22 cellular contexts compared by ENCODE assay signal in the genomic region with DNA sequence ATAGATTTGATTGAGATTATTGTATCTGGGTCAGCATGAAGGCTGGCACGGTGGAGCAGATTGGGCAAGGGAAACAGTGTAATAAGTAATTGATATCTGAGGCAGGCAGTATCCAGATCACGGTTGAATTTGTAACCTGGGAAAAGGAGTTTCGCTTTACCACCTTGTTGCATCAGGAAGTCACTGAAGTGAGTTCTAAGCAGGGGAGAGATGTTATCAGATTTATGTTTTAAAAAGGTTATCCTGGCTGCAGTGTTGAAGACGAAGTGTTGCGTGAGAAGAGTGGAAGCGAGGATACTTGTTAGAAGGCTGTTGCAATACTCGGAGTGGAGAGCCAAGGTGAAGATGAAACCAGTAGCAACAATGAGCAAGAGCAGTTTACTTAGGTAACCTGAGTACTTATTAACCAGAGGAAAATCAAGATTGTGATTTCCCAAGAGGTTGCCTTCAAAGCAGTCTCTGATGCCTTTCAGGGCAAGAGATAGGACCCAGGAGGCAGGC.
DNase-seq lines count a peak whose midpoint lies in the region; ATAC-seq, FAIRE-seq and TF ChIP-seq lines count a peak whose summit lies in the region.
"Had no signal": no experiment of that assay in that cellular context is flagged by ENCODE, and none has a peak within 500 bp of the region (broad histone marks: within the 10 kb centered on the region; RNA-seq: fewer than 3 reads in every experiment).

No MANE protein-coding gene starts in this region.

- H3K4me1 Mint-ChIP-seq in nephron progenitor cell (no peaks in the 10 kb centered on the region), natural killer cell (no peaks in the 10 kb centered on the region)
- H3K4me1 Mint-ChIP-seq: CD4-positive, CD25-positive, alpha-beta regulatory T cell; immature natural killer cell had no signal

- no peak for TF ChIP-seq CTCF in nephron progenitor cell (IDR thresholded peaks at IDR 0.05)
- TF ChIP-seq CTCF in natural killer cell (IDR thresholded peaks at IDR 0.05) = no peak
- no peak for TF ChIP-seq CTCF in GM20000 (IDR thresholded peaks at IDR 0.05; ENCODE audit: extremely low read depth, missing control alignments)

- H3K27ac Mint-ChIP-seq in nephron progenitor cell (peak overlapping the region; percentile 3), natural killer cell (no peak overlapping the region)
- H3K27ac Mint-ChIP-seq: CD4-positive, CD25-positive, alpha-beta regulatory T cell; HFFc6; immature natural killer cell; T-cell had no signal

- H3K4me3 Mint-ChIP-seq in nephron progenitor cell = no peak overlapping the region
- no peak overlapping the region for H3K4me3 Mint-ChIP-seq in natural killer cell
- H3K4me3 Mint-ChIP-seq: CD4-positive, CD25-positive, alpha-beta regulatory T cell; HFFc6; immature natural killer cell; T-cell had no signal

- DNase-seq in DMS53 treated with DMSO at 0.1 percent for 48 hours (lab: John Stamatoyannopoulos, UW; ENCODE audit: unreplicated experiment) = peak; percentile 84
- DNase-seq in OCI-M1 (lab: John Stamatoyannopoulos, UW) = peak; percentile 78
- no peak for DNase-seq in nephron progenitor cell
- no peak for DNase-seq in dermis blood vessel endothelial cell
- no peak for DNase-seq in natural killer cell
- DNase-seq in GM20000 (ENCODE audit: low spot score) = no peak
- DNase-seq: activated CD4-positive, alpha-beta T cell treated with anti-CD3 and anti-CD28 coated beads, Interleukin-2, amount 50 U/mL, for 1 hour; activated naive CD4-positive, alpha-beta T cell treated with Interleukin-2 at 50 U/mL for 16 hours; CD4-positive, CD25-positive, alpha-beta regulatory T cell; DMS79 treated with DMSO at 0.1 percent for 48 hours; effector CD4-positive, alpha-beta T cell; heart left ventricle; HFFc6; immature natural killer cell; midbrain; NCI-H187; NCI-H510A; retina; T-cell had no signal

- FAIRE-seq in islet of Langerhans (lab: Jason Lieb, UNC) = peak; percentile 49

- H3K36me3 Mint-ChIP-seq in nephron progenitor cell (ENCODE audit: low read depth) = no peaks in the 10 kb centered on the region
- H3K36me3 Mint-ChIP-seq in natural killer cell = no peaks in the 10 kb centered on the region
- H3K36me3 Mint-ChIP-seq: CD4-positive, CD25-positive, alpha-beta regulatory T cell; immature natural killer cell; T-cell had no signal

- H3K9me3 Mint-ChIP-seq in nephron progenitor cell (no peaks in the 10 kb centered on the region), natural killer cell (no peaks in the 10 kb centered on the region)
- H3K9me3 Mint-ChIP-seq: HFFc6, T-cell had no signal

- H3K27me3 Mint-ChIP-seq in nephron progenitor cell (ENCODE audit: low read depth, poor library complexity) = peaks cover 3% of the 10 kb centered on the region
- H3K27me3 Mint-ChIP-seq in natural killer cell (ENCODE audit: low read depth in 2 of 2) = peaks cover 0 to 12% of the 10 kb centered on the region in 2 donors

- no peak for ATAC-seq in natural killer cell
- no peak for ATAC-seq in GM19351 (IDR thresholded peaks at IDR 0.05; ENCODE audit: unreplicated experiment)
- ATAC-seq: heart left ventricle, Right ventricle myocardium inferior, T-cell had no signal

- intact Hi-C loops in natural killer cell (cut with micrococcal nuclease) = no loop called here

Comparison
In these comparisons a context has a peak if more than half of its experiments do, and no peak if none do; other contexts are left out.
1. DNase-seq: peak in DMS53 treated with DMSO at 0.1 percent for 48 hours (single experiment) and OCI-M1 (single experiment); none in nephron progenitor cell (single experiment), dermis blood vessel endothelial cell (single experiment), natural killer cell (single experiment) and GM20000 (single experiment).